In the genomic region with DNA sequence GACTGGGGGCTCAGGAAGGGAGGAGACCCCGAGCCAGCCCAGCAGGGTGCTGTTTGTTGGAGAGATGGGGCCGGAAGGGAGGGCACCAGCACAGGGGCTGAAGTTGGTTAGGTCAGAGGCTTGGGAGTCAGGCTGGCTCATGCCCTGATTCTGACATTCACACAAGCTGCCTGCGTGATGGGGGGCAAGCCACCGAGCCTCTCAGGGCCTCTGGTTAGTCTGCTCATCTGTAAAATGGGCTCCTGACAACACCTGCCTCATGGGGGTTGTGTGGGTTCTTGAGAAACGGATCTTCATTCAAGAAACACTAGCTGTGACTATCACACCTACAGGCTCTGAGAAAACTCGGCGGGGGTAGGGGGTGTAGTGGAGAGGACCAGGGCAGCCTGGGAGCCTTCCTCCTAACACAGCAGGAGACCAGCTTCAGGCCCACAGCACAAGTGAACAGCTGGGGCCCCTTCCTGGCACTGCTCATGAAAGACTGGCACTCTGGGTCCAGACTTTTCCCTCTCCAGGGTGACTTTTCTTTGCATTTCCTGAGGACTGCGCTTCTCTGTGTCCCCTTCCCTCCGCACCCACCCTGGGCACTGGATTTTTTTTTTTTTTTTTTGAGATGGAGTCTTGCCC, we compare ENCODE assay signal across 27 cellular contexts. TPM values are rescaled to one million over a fixed set of nuclear protein-coding genes. Genes with fewer than 3 reads are reported as not detected.
DNase-seq lines count a peak whose midpoint lies in the region; ATAC-seq and TF ChIP-seq lines count a peak whose summit lies in the region.
"Had no signal": no experiment of that assay in that cellular context is flagged by ENCODE, and none has a peak within 500 bp of the region (broad histone marks: within the 10 kb centered on the region; RNA-seq: fewer than 3 reads in every experiment).

No MANE protein-coding gene starts in this region.

- H3K27ac ChIP-seq in smooth muscle cell (ENCODE audit: low read depth): peak overlapping the region; percentile 22
- H3K27ac ChIP-seq: gastroesophageal sphincter, RWPE1, sigmoid colon, SK-N-MC had no signal

- 90% methylated on average over 9 of the region's 9 CpGs for WGBS in smooth muscle cell (ENCODE audit: low lambda C conversion rate)

- H3K4me1 ChIP-seq in Loucy (ENCODE audit: insufficient read depth, low read length, poor library complexity, severe bottlenecking): peaks cover 17% of the 10 kb centered on the region
- H3K4me1 ChIP-seq in smooth muscle cell (ENCODE audit: low read depth): peaks cover 43% of the 10 kb centered on the region

- no peaks in the 10 kb centered on the region for H3K9me2 ChIP-seq in Loucy (replicated peaks; ENCODE audit: low read depth, low read length)

- H3K79me2 ChIP-seq in Loucy (ENCODE audit: insufficient read depth, low read length) (no peaks in the 10 kb centered on the region), smooth muscle cell (ENCODE audit: low read depth) (no peaks in the 10 kb centered on the region)
- H3K79me2 ChIP-seq: hepatocyte had no signal

- H3K36me3 ChIP-seq in Loucy (ENCODE audit: insufficient read depth, low read length) (no peaks in the 10 kb centered on the region), smooth muscle cell (ENCODE audit: low read depth) (no peaks in the 10 kb centered on the region)
- H3K36me3 ChIP-seq: gastroesophageal sphincter, sigmoid colon had no signal

- peak overlapping the region; percentile 91 for H3K27ac Mint-ChIP-seq in T-helper 17 cell
- H3K27ac Mint-ChIP-seq: progenitor cell of endocrine pancreas; T-helper 1 cell treated with Interleukin-12 subunit alpha and Interleukin-12 subunit beta and Interleukin-4 antibody, amounts not matched to agents 30 μg/mL and 1 μg/mL, for 36 hours had no signal

- no peaks in the 10 kb centered on the region for H4K20me1 ChIP-seq in Loucy (ENCODE audit: insufficient read depth, low read length, poor library complexity, severe bottlenecking)
- H4K20me1 ChIP-seq in smooth muscle cell (ENCODE audit: low read depth): no peaks in the 10 kb centered on the region

- TF ChIP-seq CTCF in Loucy (conservative IDR thresholded peaks at IDR 0.05; ENCODE audit: low read length): no peak
- TF ChIP-seq CTCF in smooth muscle cell (IDR thresholded peaks at IDR 0.05; ENCODE audit: borderline replicate concordance, insufficient read depth, poor library complexity, severe bottlenecking): no peak

- H3K4me2 ChIP-seq in Loucy (ENCODE audit: low read depth, low read length, poor library complexity, severe bottlenecking): peak overlapping the region; percentile 6
- no peak overlapping the region for H3K4me2 ChIP-seq in smooth muscle cell
- H3K4me2 ChIP-seq: hepatocyte had no signal

- DNase-seq in T-helper 17 cell: no peak
- DNase-seq in myocyte (ENCODE audit: low read depth): peak; percentile 82
- no peak for DNase-seq in smooth muscle cell (lab: John Stamatoyannopoulos, UW; ENCODE audit: unreplicated experiment)
- no peak for DNase-seq in occipital lobe (lab: John Stamatoyannopoulos, UW)
- DNase-seq in hypothalamus (lab: John Stamatoyannopoulos, UW): no peak
- no peak for DNase-seq in NCI-H2081 (lab: John Stamatoyannopoulos, UW)
- DNase-seq: activated CD4-positive, alpha-beta T cell treated with anti-CD3 and anti-CD28 coated beads for 1 hour; activated effector memory CD4-positive, alpha-beta T cell treated with anti-CD3 and anti-CD28 coated beads, Interleukin-2, amount 50 U/mL, for 16 hours; activated T-cell treated with anti-CD3 and anti-CD28 coated beads for 4 hours; dermis blood vessel endothelial cell; EL; NCI-H1105 treated with DMSO at 0.1 percent for 48 hours; NCI-H1930; NCI-H526 treated with DMSO at 0.1 percent for 48 hours; sigmoid colon; stimulated activated naive CD8-positive, alpha-beta T cell treated with anti-CD3 and anti-CD28 coated beads, Interleukin-15, amount 100 ng/mL, for 72 hours had no signal

- H3K9me3 ChIP-seq in Loucy (ENCODE audit: insufficient read depth, low read depth, low read length) (no peaks in the 10 kb centered on the region), T-helper 17 cell (ENCODE audit: control insufficient read depth, low read length, poor library complexity, severe bottlenecking) (no peaks in the 10 kb centered on the region), smooth muscle cell (replicated peaks; ENCODE audit: low read depth) (no peaks in the 10 kb centered on the region)
- H3K9me3 ChIP-seq: gastroesophageal sphincter, sigmoid colon had no signal

- H3K36me3 Mint-ChIP-seq in T-helper 17 cell (ENCODE audit: low read depth): no peaks in the 10 kb centered on the region

- no peak overlapping the region for H3K9ac ChIP-seq in Loucy (ENCODE audit: low read depth, low read length, poor library complexity, severe bottlenecking)
- H3K9ac ChIP-seq in smooth muscle cell (ENCODE audit: low read depth): no peak overlapping the region

- no peak for ATAC-seq in T-helper 17 cell
- ATAC-seq in esophagus mucosa: no peak
- ATAC-seq: gastroesophageal sphincter; GM12878; stimulated activated naive CD8-positive, alpha-beta T cell treated with anti-CD3 and anti-CD28 coated beads, Interleukin-15, amount 100 ng/mL, for 72 hours had no signal

- no peaks in the 10 kb centered on the region; the same call in 1 of the 2 replicates for H3F3A ChIP-seq in Loucy (ENCODE audit: low read depth)
- H3F3A ChIP-seq in smooth muscle cell (ENCODE audit: low read depth): peaks cover 16% of the 10 kb centered on the region

- H2AFZ ChIP-seq in Loucy (ENCODE audit: low read length): no peak overlapping the region
- H2AFZ ChIP-seq in smooth muscle cell (ENCODE audit: low read depth): no peak overlapping the region
- H2AFZ ChIP-seq: hepatocyte had no signal

- peaks cover 13% of the 10 kb centered on the region for H3K4me1 Mint-ChIP-seq in T-helper 17 cell

- H3K4me3 ChIP-seq in Loucy (ENCODE audit: low read length, poor library complexity, severe bottlenecking): no peak overlapping the region
- no peak overlapping the region for H3K4me3 ChIP-seq in smooth muscle cell
- H3K4me3 ChIP-seq: gastroesophageal sphincter, GM12878, hepatocyte, sigmoid colon, SK-N-MC had no signal

- H3K4me3 Mint-ChIP-seq in T-helper 17 cell: no peak overlapping the region
- H3K4me3 Mint-ChIP-seq: central memory CD8-positive, alpha-beta T cell; nephron; stimulated activated naive CD8-positive, alpha-beta T cell treated with anti-CD3 and anti-CD28 coated beads, Interleukin-15, amount 100 ng/mL, for 72 hours; T-helper 1 cell treated with Interleukin-12 subunit alpha and Interleukin-12 subunit beta and Interleukin-4 antibody, amounts not matched to agents 30 μg/mL and 1 μg/mL, for 36 hours had no signal

- no peaks in the 10 kb centered on the region for H3K27me3 ChIP-seq in Loucy (ENCODE audit: insufficient read depth, low read length, poor library complexity, severe bottlenecking)
- no peaks in the 10 kb centered on the region for H3K27me3 ChIP-seq in smooth muscle cell (ENCODE audit: low read depth)
- H3K27me3 ChIP-seq: gastroesophageal sphincter, hepatocyte, sigmoid colon had no signal

- no peaks in the 10 kb centered on the region for H3K27me3 Mint-ChIP-seq in T-helper 17 cell
- H3K27me3 Mint-ChIP-seq: central memory CD8-positive, alpha-beta T cell; stimulated activated naive CD8-positive, alpha-beta T cell treated with anti-CD3 and anti-CD28 coated beads, Interleukin-15, amount 100 ng/mL, for 72 hours had no signal

RNA-seq across cellular contexts. Expression of a gene that starts 7.0 kb away (rescaled TPM):
- total RNA-seq in T-helper 17 cell (10 to 100 TPM; 25.5 to 30.9 TPM), myocyte (74.5 and 88.9 TPM in 2 replicates), smooth muscle cell (41.0 and 42.0 TPM in 2 replicates), occipital lobe (54.9 TPM), esophagus mucosa (14.9 TPM)
- polyA plus RNA-seq in myocyte (2012): 31.1 TPM
- 39.3 and 40.7 TPM in 2 replicates for polyA plus RNA-seq in smooth muscle cell

RNA-seq across cellular contexts. Expression of a gene that starts 19.1 kb away (rescaled TPM):
- total RNA-seq in T-helper 17 cell (10 to 100 TPM; 16.8 to 18.6 TPM), myocyte (10.5 and 15.6 TPM in 2 replicates), smooth muscle cell (7.9 and 9.6 TPM in 2 replicates), occipital lobe (8.0 TPM), esophagus mucosa (7.8 TPM)
- 14.9 TPM for polyA plus RNA-seq in myocyte (2012)
- 16.5 and 19.1 TPM in 2 replicates for polyA plus RNA-seq in smooth muscle cell

RNA-seq across cellular contexts. Expression of a gene that starts 33.1 kb away (rescaled TPM):
- total RNA-seq in T-helper 17 cell (10 to 100 TPM in 1 of 2 donors, 1 to 10 TPM in 1; 7.6 to 11.2 TPM), myocyte (3.4 and 4.3 TPM in 2 replicates), smooth muscle cell (1.6 and 5.6 TPM in 2 replicates), occipital lobe (5.9 TPM), esophagus mucosa (1.8 TPM)
- 2.6 TPM for polyA plus RNA-seq in myocyte (2012)
- polyA plus RNA-seq in smooth muscle cell: 1.7 and 3.5 TPM in 2 replicates
